Comparison of ENCODE assay signal across 1 cellular context in the genomic region with DNA sequence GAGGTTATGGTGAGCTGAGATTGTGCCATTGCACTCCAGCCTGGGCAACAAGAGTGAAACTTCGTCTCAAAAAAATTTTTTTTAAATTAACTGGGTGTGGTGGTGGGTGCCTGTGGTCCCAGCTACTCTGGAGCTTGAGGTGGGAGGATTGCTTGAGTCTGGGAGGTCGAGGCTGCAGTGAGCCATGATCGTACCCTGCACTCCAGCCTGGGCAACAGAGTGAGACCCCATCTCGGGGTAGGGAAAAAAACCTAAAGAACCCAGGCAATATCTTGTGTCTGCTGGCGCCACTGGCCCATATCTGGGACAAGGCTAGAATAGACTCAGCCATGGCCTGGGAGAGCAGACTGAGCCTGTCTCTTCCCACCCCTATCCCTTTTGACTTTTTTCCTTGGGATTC.
TF ChIP-seq lines count a peak whose summit lies in the region.

No MANE protein-coding gene starts in this region.

TF ChIP-seq in IMR-90, 13 proteins besides CTCF, POLR2A, EP300 and RAD21:
- TF ChIP-seq, protein P1, sequence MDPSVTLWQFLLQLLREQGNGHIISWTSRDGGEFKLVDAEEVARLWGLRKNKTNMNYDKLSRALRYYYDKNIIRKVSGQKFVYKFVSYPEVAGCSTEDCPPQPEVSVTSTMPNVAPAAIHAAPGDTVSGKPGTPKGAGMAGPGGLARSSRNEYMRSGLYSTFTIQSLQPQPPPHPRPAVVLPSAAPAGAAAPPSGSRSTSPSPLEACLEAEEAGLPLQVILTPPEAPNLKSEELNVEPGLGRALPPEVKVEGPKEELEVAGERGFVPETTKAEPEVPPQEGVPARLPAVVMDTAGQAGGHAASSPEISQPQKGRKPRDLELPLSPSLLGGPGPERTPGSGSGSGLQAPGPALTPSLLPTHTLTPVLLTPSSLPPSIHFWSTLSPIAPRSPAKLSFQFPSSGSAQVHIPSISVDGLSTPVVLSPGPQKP (IDR thresholded peaks at IDR 0.05; ENCODE audit: borderline replicate concordance, low read depth, low read length) = no peak
- no peak for TF ChIP-seq MXI1 (IDR thresholded peaks at IDR 0.05; ENCODE audit: borderline replicate concordance, low read depth, low read length)
- no peak for TF ChIP-seq CHD1 (IDR thresholded peaks at IDR 0.05; ENCODE audit: low read depth, low read length)
- TF ChIP-seq RFX5 (IDR thresholded peaks at IDR 0.05; ENCODE audit: low read depth, low read length) = no peak
- TF ChIP-seq FOS (IDR thresholded peaks at IDR 0.05; ENCODE audit: low read depth, low read length) = no peak
- TF ChIP-seq RCOR1 (IDR thresholded peaks at IDR 0.05; ENCODE audit: insufficient replicate concordance, low read length) = no peak
- no peak for TF ChIP-seq MAZ (IDR thresholded peaks at IDR 0.05; ENCODE audit: borderline replicate concordance, low read depth, low read length)
- TF ChIP-seq BHLHE40 (IDR thresholded peaks at IDR 0.05; ENCODE audit: low read depth, low read length) = no peak
- TF ChIP-seq CEBPB (IDR thresholded peaks at IDR 0.05; ENCODE audit: low read depth, low read length) = no peak
- no peak for TF ChIP-seq MAFK (IDR thresholded peaks at IDR 0.05; ENCODE audit: low read depth, low read length)
- TF ChIP-seq, protein P2, sequence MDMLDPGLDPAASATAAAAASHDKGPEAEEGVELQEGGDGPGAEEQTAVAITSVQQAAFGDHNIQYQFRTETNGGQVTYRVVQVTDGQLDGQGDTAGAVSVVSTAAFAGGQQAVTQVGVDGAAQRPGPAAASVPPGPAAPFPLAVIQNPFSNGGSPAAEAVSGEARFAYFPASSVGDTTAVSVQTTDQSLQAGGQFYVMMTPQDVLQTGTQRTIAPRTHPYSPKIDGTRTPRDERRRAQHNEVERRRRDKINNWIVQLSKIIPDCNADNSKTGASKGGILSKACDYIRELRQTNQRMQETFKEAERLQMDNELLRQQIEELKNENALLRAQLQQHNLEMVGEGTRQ (IDR thresholded peaks at IDR 0.05; ENCODE audit: low read depth, low read length) = no peak
- TF ChIP-seq NFE2L2 (IDR thresholded peaks at IDR 0.05; ENCODE audit: low read depth, low read length) = no peak
- no peak for TF ChIP-seq SMC3 (IDR thresholded peaks at IDR 0.05; ENCODE audit: low read depth, low read length)
